20 cellular contexts compared by ENCODE assay signal in the genomic region with DNA sequence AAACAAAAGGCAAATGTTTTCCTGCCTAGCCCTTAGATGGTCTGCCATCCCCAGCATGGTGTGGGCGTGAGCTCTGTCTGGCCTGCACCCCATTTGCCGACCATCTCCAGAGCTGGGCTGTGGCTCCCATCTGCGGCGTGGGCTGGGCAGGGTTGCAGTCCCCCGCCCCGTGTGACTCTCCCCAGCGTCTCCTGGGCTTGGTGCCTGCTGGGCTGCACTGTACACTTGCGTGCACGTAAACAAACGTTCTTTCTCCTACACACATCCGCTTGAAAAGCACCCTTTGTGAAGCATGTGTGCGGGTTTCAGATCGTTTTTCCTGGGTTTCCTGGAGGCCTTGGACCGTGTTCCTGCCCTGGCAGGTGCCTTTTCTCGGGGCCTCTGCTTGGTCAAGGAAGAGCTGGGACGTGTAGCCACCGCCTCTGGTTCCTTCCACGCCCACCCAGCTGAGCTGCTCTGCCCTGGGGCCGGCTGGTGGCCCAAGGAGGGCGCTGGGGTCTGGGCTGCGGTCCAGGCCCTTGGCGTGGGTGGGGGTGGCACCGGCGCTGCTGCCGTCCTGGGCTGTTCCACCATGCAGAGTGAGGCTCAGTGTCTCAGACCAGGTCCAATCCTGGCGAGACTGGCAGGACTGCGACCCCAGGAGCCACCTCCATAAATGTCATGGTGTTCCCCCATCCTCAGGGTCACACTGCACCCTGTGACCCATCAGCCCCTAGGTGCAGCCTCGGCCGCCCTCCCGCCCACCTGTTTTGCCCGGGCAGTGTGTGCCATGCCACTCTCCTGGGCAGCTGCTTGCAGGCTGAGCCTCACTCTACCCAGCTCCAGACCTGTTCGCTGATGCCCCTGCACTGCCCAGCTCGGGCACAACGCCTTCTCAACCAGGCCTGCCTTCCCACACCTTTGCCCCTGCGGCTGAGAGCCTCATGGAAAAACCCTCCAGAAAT. TPM values are rescaled to one million over a fixed set of nuclear protein-coding genes. Genes with fewer than 3 reads are reported as not detected.
DNase-seq lines count a peak whose midpoint lies in the region; ATAC-seq, FAIRE-seq and TF ChIP-seq lines count a peak whose summit lies in the region.
"Had no signal": no experiment of that assay in that cellular context is flagged by ENCODE, and none has a peak within 500 bp of the region (broad histone marks: within the 10 kb centered on the region; RNA-seq: fewer than 3 reads in every experiment).

No MANE protein-coding gene starts in this region.

- no peak overlapping the region for H2BK15ac ChIP-seq in mesendoderm (replicated peaks; ENCODE audit: low read depth)

- no peaks in the 10 kb centered on the region for H3K27me3 ChIP-seq in breast epithelium
- no peaks in the 10 kb centered on the region for H3K27me3 ChIP-seq in mesendoderm (ENCODE audit: insufficient read depth, low read length, poor library complexity)

- no peak overlapping the region for H3K9ac ChIP-seq in mesendoderm (ENCODE audit: low read length)
- no peak overlapping the region for H3K9ac ChIP-seq in kidney (ENCODE audit: low read length in 2 of 2)

- peaks cover 4% of the 10 kb centered on the region for H3K79me1 ChIP-seq in mesendoderm (ENCODE audit: low read length)

- TF ChIP-seq CTCF in breast epithelium (IDR thresholded peaks at IDR 0.05) (no peak), MCF 10A (IDR thresholded peaks at IDR 0.05; ENCODE audit: unreplicated experiment) (no peak), mucosa of descending colon (IDR thresholded peaks at IDR 0.05) (no peak), kidney (IDR thresholded peaks at IDR 0.05; ENCODE audit: borderline replicate concordance, extremely low read depth, insufficient read depth) (no peak)

- peaks cover 3% of the 10 kb centered on the region for H3K79me2 ChIP-seq in mesendoderm (ENCODE audit: control insufficient read depth, insufficient read depth, low read length)

- no peak for TF ChIP-seq POLR2A in breast epithelium (IDR thresholded peaks at IDR 0.05)

- H2BK120ac ChIP-seq in mesendoderm (ENCODE audit: low read depth, low read length) = no peak overlapping the region

- H3K27ac Mint-ChIP-seq in MCF 10A (ENCODE audit: low read depth, unreplicated experiment) = no peak overlapping the region
- H3K27ac Mint-ChIP-seq: activated CD8-positive, alpha-beta T cell treated with anti-CD3 and anti-CD28 coated beads, Interleukin-2, amount 10 ng/mL, durations not matched to agents 7 days and 5 days; CD8-positive, alpha-beta memory T cell; HFFc6; naive thymus-derived CD4-positive, alpha-beta T cell; WTC11 had no signal

- intact Hi-C loops in breast epithelium (cut with DNase I; ENCODE audit: low total_unique reads) (no loop called here), MCF 10A (cut with micrococcal nuclease) (no loop called here), mucosa of descending colon (cut with DNase I, micrococcal nuclease) (no loop called here), kidney (cut with DNase I) (no loop called here)

- H3K4me1 Mint-ChIP-seq in MCF 10A (ENCODE audit: insufficient read depth, unreplicated experiment) = no peaks in the 10 kb centered on the region
- H3K4me1 Mint-ChIP-seq: central memory CD8-positive, alpha-beta T cell had no signal

- H3K27ac ChIP-seq in breast epithelium (peak overlapping the region; percentile 59 to 72), cingulate gyrus (ENCODE audit: low read depth, low read length) (peak overlapping the region; percentile 72), mesodermal cell (ENCODE audit: low read depth, low read length, severe bottlenecking) (peak overlapping the region; percentile 16), mesendoderm (ENCODE audit: low read depth, low read length) (no peak overlapping the region), kidney (ENCODE audit: low read depth in 2 of 2, low read length in 2 of 2) (no peak overlapping the region)
- H3K27ac ChIP-seq: A549 had no signal

- no TSS peak for BruUV-seq in MCF 10A (replicated peaks; lab: Mats Ljungman, UMichigan)

- H3K36me3 ChIP-seq in breast epithelium = peaks cover 14% of the 10 kb centered on the region
- H3K36me3 ChIP-seq in mesodermal cell (ENCODE audit: control insufficient read depth, insufficient read depth, low read length) = peaks cover 60% of the 10 kb centered on the region
- peaks cover 21% of the 10 kb centered on the region for H3K36me3 ChIP-seq in mucosa of descending colon (ENCODE audit: low read depth)
- peaks cover 14% of the 10 kb centered on the region for H3K36me3 ChIP-seq in mesendoderm (ENCODE audit: control insufficient read depth, insufficient read depth, low read length)
- H3K36me3 ChIP-seq in kidney (ENCODE audit: control insufficient read depth in 1 of 2, insufficient read depth in 2 of 2, low read length in 2 of 2) = peaks cover 13 to 47% of the 10 kb centered on the region in 2 donors

- no peak overlapping the region for H3K18ac ChIP-seq in mesendoderm (ENCODE audit: low read length)

- H2AK5ac ChIP-seq in mesendoderm (ENCODE audit: low read length) = no peak overlapping the region

- H3K9me3 ChIP-seq in breast epithelium (no peaks in the 10 kb centered on the region), mesodermal cell (ENCODE audit: control insufficient read depth, low read length) (no peaks in the 10 kb centered on the region), mucosa of descending colon (no peaks in the 10 kb centered on the region), kidney (ENCODE audit: control insufficient read depth in 1 of 2, low read length in 2 of 2) (no peaks in the 10 kb centered on the region)
- H3K9me3 ChIP-seq: A549 had no signal

- H3K4me3 Mint-ChIP-seq in MCF 10A (ENCODE audit: unreplicated experiment) = no peak overlapping the region
- H3K4me3 Mint-ChIP-seq: activated CD8-positive, alpha-beta T cell treated with anti-CD3 and anti-CD28 coated beads, Interleukin-2, amount 10 ng/mL, durations not matched to agents 7 days and 5 days; central memory CD8-positive, alpha-beta T cell; HFFc6; naive thymus-derived CD4-positive, alpha-beta T cell; WTC11 had no signal

- H3K56ac ChIP-seq in mesendoderm (ENCODE audit: low read length) = no peak overlapping the region

- H3K4me2 ChIP-seq in mesendoderm (ENCODE audit: low read length) = no peak overlapping the region
- H3K4me2 ChIP-seq: A549 had no signal

- no peaks in the 10 kb centered on the region for H3K9me3 Mint-ChIP-seq in MCF 10A (ENCODE audit: unreplicated experiment)
- H3K9me3 Mint-ChIP-seq: CD8-positive, alpha-beta memory T cell; central memory CD8-positive, alpha-beta T cell; HFFc6; naive thymus-derived CD4-positive, alpha-beta T cell; WTC11 had no signal

- no peak for ATAC-seq in mucosa of descending colon
- ATAC-seq in HG03378 (IDR thresholded peaks at IDR 0.05; ENCODE audit: unreplicated experiment) = no peak
- ATAC-seq: activated CD8-positive, alpha-beta T cell treated with anti-CD3 and anti-CD28 coated beads, Interleukin-2, amount 10 ng/mL, durations not matched to agents 7 days and 5 days; left ventricle myocardium superior; naive thymus-derived CD4-positive, alpha-beta T cell; WTC11 had no signal

- CTCF ChIA-PET in MCF 10A (lab: Yijun Ruan, JAX) = interaction anchor here (0.6 kb wide), 2 partner anchors 22 to 23 kb away, joined by 3 to 5 read pairs; no protein-coding TSS in a partner anchor

- no peak overlapping the region for H2BK5ac ChIP-seq in mesendoderm (ENCODE audit: low read length)

- H3K27me3 Mint-ChIP-seq in MCF 10A (ENCODE audit: insufficient read depth, unreplicated experiment) = no peaks in the 10 kb centered on the region
- H3K27me3 Mint-ChIP-seq: CD8-positive, alpha-beta memory T cell; central memory CD8-positive, alpha-beta T cell; naive thymus-derived CD4-positive, alpha-beta T cell had no signal

- DNase-seq in breast epithelium (ENCODE audit: low spot score in 2 of 2) (peak in 1 of 2 donors; percentile 38), MCF 10A (ENCODE audit: unreplicated experiment) (no peak), mucosa of descending colon (no peak), mesendoderm (no peak), kidney (no peak)
- DNase-seq: activated CD8-positive, alpha-beta T cell treated with anti-CD3 and anti-CD28 coated beads, Interleukin-2, amount 10 ng/mL, durations not matched to agents 7 days and 5 days; CD8-positive, alpha-beta memory T cell; HFFc6; left ventricle myocardium superior; naive thymus-derived CD4-positive, alpha-beta T cell; SHP77; stimulated activated naive CD4-positive, alpha-beta T cell treated with Interleukin-2 at 50 U/mL for 16 hours had no signal

- H4K8ac ChIP-seq in mesendoderm (ENCODE audit: low read depth, low read length) = no peak overlapping the region

- 95% methylated on average over 31 to 33 of the region's 35 CpGs for WGBS in mesodermal cell (ENCODE audit: insufficient coverage in 2 of 2), 2 experiments
- WGBS in mesendoderm (ENCODE audit: extremely low coverage, insufficient coverage, low lambda C conversion rate) = no CpG with 5 or more reads among the region's 35 CpGs

- H3K4me1 ChIP-seq in breast epithelium = peaks cover 7 to 10% of the 10 kb centered on the region in 2 donors
- no peaks in the 10 kb centered on the region for H3K4me1 ChIP-seq in mesodermal cell (ENCODE audit: control insufficient read depth, insufficient read depth, low read length, poor library complexity, severe bottlenecking)
- H3K4me1 ChIP-seq in mucosa of descending colon (ENCODE audit: low read depth) = no peaks in the 10 kb centered on the region
- no peaks in the 10 kb centered on the region for H3K4me1 ChIP-seq in mesendoderm (ENCODE audit: control insufficient read depth, low read depth, low read length)
- H3K4me1 ChIP-seq in kidney (ENCODE audit: control insufficient read depth in 1 of 2, insufficient read depth in 1 of 2, low read depth in 1 of 2, low read length in 2 of 2) = no peaks in the 10 kb centered on the region
- H3K4me1 ChIP-seq: A549 had no signal

- no peak for FAIRE-seq in kidney (lab: Jason Lieb, UNC)
- FAIRE-seq: A549, endometrium, HTR-8/SVneo had no signal

- no peak overlapping the region for H3K23ac ChIP-seq in mesendoderm (ENCODE audit: low read length)

- POLR2A ChIA-PET in MCF 10A (lab: Yijun Ruan, JAX) = no interaction called here

- no peak overlapping the region for H3K4ac ChIP-seq in mesendoderm (ENCODE audit: low read depth, low read length)

- H3K36me3 Mint-ChIP-seq in MCF 10A (ENCODE audit: insufficient read depth, unreplicated experiment) = peaks cover 56% of the 10 kb centered on the region

- H4K5ac ChIP-seq in mesendoderm (ENCODE audit: low read length) = no peak overlapping the region

- H3K4me3 ChIP-seq in breast epithelium = no peak overlapping the region
- H3K4me3 ChIP-seq in mesodermal cell (ENCODE audit: extremely low read depth, insufficient read depth, low read length, poor library complexity, severe bottlenecking) = no peak overlapping the region
- H3K4me3 ChIP-seq in mucosa of descending colon = no peak overlapping the region
- no peak overlapping the region for H3K4me3 ChIP-seq in mesendoderm (ENCODE audit: low read length)
- no peak overlapping the region for H3K4me3 ChIP-seq in kidney (ENCODE audit: low read length in 2 of 2)
- H3K4me3 ChIP-seq: A549 had no signal

RNA-seq across cellular contexts. Expression of a gene that starts 9.9 kb away (rescaled TPM):
- total RNA-seq in breast epithelium (1 to 10 TPM; 2.7 to 8.2 (median 7.3) TPM), MCF 10A (2022) (0.49 and 0.75 TPM in 2 replicates), mucosa of descending colon (10 to 100 TPM in 1 of 3 donors, 1 to 10 TPM in 2; 5.6 to 14.6 (median 5.7) TPM), kidney (8.0 TPM)
- polyA plus RNA-seq in mesodermal cell (2013, experiment 1 of 2) = 12.2 TPM
- 9.2 TPM for polyA plus RNA-seq in mesodermal cell (2013, experiment 2 of 2)
- 1.7 TPM for polyA plus RNA-seq in mesendoderm (2013, experiment 1 of 2)
- polyA plus RNA-seq in mesendoderm (2013, experiment 2 of 2) = 1.3 TPM
- polyA plus RNA-seq in kidney (ENCODE audit: insufficient read depth, low read depth, low replicate concordance) = 8.2 TPM

RNA-seq across cellular contexts. Expression of a gene that starts 14.1 kb away (rescaled TPM):
- total RNA-seq in breast epithelium = 10 to 100 TPM; 52.5 to 67.8 (median 62.2) TPM
- 163 and 172 TPM in 2 replicates for total RNA-seq in MCF 10A (2022)
- polyA plus RNA-seq in mesodermal cell (2013, experiment 1 of 2) = 175 TPM
- 181 TPM for polyA plus RNA-seq in mesodermal cell (2013, experiment 2 of 2)
- total RNA-seq in mucosa of descending colon = 100 to 1,000 TPM in 1 of 3 donors, 10 to 100 TPM in 2; 79.8 to 101 (median 96.9) TPM
- 247 TPM for polyA plus RNA-seq in mesendoderm (2013, experiment 1 of 2)
- 242 TPM for polyA plus RNA-seq in mesendoderm (2013, experiment 2 of 2)
- 97.1 TPM for total RNA-seq in kidney
- 62.2 TPM for polyA plus RNA-seq in kidney (ENCODE audit: insufficient read depth, low read depth, low replicate concordance)

RNA-seq across cellular contexts. Expression of a gene that starts 28.1 kb away (rescaled TPM):
- total RNA-seq in breast epithelium (10 to 100 TPM; 54.4 to 72.3 (median 59.6) TPM), MCF 10A (2022) (49.6 and 58.2 TPM in 2 replicates), mucosa of descending colon (10 to 100 TPM; 46.4 to 57.2 (median 54.1) TPM), kidney (44.8 TPM)
- 53.9 TPM for polyA plus RNA-seq in mesodermal cell (2013, experiment 1 of 2)
- polyA plus RNA-seq in mesodermal cell (2013, experiment 2 of 2) = 50.1 TPM
- polyA plus RNA-seq in mesendoderm (2013, experiment 1 of 2) = 34.0 TPM
- polyA plus RNA-seq in mesendoderm (2013, experiment 2 of 2) = 35.7 TPM
- 95.4 TPM for polyA plus RNA-seq in kidney (ENCODE audit: insufficient read depth, low read depth, low replicate concordance)

RNA-seq across cellular contexts. Expression of a gene that starts 28.2 kb away (rescaled TPM):
- total RNA-seq in breast epithelium (10 to 100 TPM; 50.5 to 89.3 (median 58.4) TPM), MCF 10A (2022) (37.6 and 41.6 TPM in 2 replicates), mucosa of descending colon (10 to 100 TPM; 50.1 to 68.9 (median 57.3) TPM), kidney (88.7 TPM)
- polyA plus RNA-seq in mesodermal cell (2013, experiment 1 of 2) = 26.0 TPM
- 24.5 TPM for polyA plus RNA-seq in mesodermal cell (2013, experiment 2 of 2)
- 10.4 TPM for polyA plus RNA-seq in mesendoderm (2013, experiment 1 of 2)
- polyA plus RNA-seq in mesendoderm (2013, experiment 2 of 2) = 10.1 TPM
- polyA plus RNA-seq in kidney (ENCODE audit: insufficient read depth, low read depth, low replicate concordance) = 138 TPM

Comparison
In these comparisons a context has a peak if more than half of its experiments do, and no peak if none do; other contexts are left out.
1. H3K27ac ChIP-seq: peak in breast epithelium (2 of 2), cingulate gyrus (single experiment) and mesodermal cell (single experiment); none in mesendoderm (single experiment) and kidney (0 of 2).